8 cellular contexts compared by ENCODE assay signal in genomic region chr7:6577369-6578113, GRCh38. TPM values are rescaled to one million over a fixed set of nuclear protein-coding genes. Genes with fewer than 3 reads are reported as not detected.
DNase-seq lines count a peak whose midpoint lies in the region; ATAC-seq and TF ChIP-seq lines count a peak whose summit lies in the region.

Gene ZDHHC4 (plus strand): TSS chr7:6577454. CDS start chr7:6580562, 3,108 bp downstream.

- no peaks in the 10 kb centered on the region for H3K79me2 ChIP-seq in mammary epithelial cell (ENCODE audit: insufficient read depth, low read length)

- H3K27me3 ChIP-seq in mammary epithelial cell (ENCODE audit: insufficient read depth, low read length) (no peaks in the 10 kb centered on the region), spleen (replicated peaks in 1 of 7) (no peaks in the 10 kb centered on the region)

- CTCF ChIA-PET in AG04449 (lab: Yijun Ruan, JAX) (interaction anchor here (0.6 to 6.3 kb wide), 7 partner anchors 12 to 83 kb away, joined by 3 to 63 read pairs (median 4); partner anchors contain the start of gene INTS15), mammary epithelial cell (lab: Charles Lee; ENCODE audit: low non-redundant PET) (no interaction called here)

- TF ChIP-seq CTCF in AG04449 (IDR thresholded peaks at IDR 0.05; ENCODE audit: insufficient read depth, low read length, missing control alignments) (no peak), WI38 (IDR thresholded peaks at IDR 0.05; ENCODE audit: low read depth, low read length) (no peak), mammary epithelial cell (conservative IDR thresholded peaks at IDR 0.05 in 1 of 2, IDR thresholded peaks at IDR 0.05 in 1 of 2; ENCODE audit: extremely low read depth in 1 of 2, insufficient read depth in 1 of 2, low read depth in 1 of 2, low read length in 2 of 2) (no peak), spleen (IDR thresholded peaks at IDR 0.05 in 8 of 11, conservative IDR thresholded peaks at IDR 0.05 in 3 of 11) (peak in 1 of 11 experiments; percentile 26)

- POLR2A ChIA-PET in AG04449 (lab: Yijun Ruan, JAX): interaction anchor here (4.1 kb wide), 1 partner anchor 12 kb away, joined by 21 read pairs; the partner anchor contains the start of gene INTS15

- H3K36me3 ChIP-seq in mammary epithelial cell (ENCODE audit: insufficient read depth, low read length): peaks cover 2% of the 10 kb centered on the region
- peaks cover 0 to 35% (median 23%) of the 10 kb centered on the region in 6 donors for H3K36me3 ChIP-seq in spleen

- ATAC-seq in GM18873 (IDR thresholded peaks at IDR 0.05; ENCODE audit: low FRiP score, unreplicated experiment) (peak; percentile 90), HG03135 (IDR thresholded peaks at IDR 0.05; ENCODE audit: unreplicated experiment) (peak; percentile 95)

- no peaks in the 10 kb centered on the region for H3K9me3 ChIP-seq in mammary epithelial cell (replicated peaks; ENCODE audit: insufficient read depth, low read length)
- H3K9me3 ChIP-seq in spleen: no peaks in the 10 kb centered on the region

- no peaks in the 10 kb centered on the region for H3K4me1 ChIP-seq in mammary epithelial cell (ENCODE audit: insufficient read depth, low read length)
- H3K4me1 ChIP-seq in spleen: peaks cover 0 to 37% (median 16%) of the 10 kb centered on the region in 6 donors

- H2AFZ ChIP-seq in mammary epithelial cell (ENCODE audit: low read depth, low read length): peak within 1 kb of the TSS; percentile 98

- TSS peak; percentile 36 for BruUV-seq in mammary epithelial cell (replicated peaks; lab: Mats Ljungman, UMichigan)

- H3K9ac ChIP-seq in mammary epithelial cell (ENCODE audit: insufficient read depth, low read length): peak within 1 kb of the TSS; percentile 45

- DNase-seq in AG04449 (ENCODE audit: low read depth, low spot score) (peak; percentile 33), NCI-H2227 (lab: John Stamatoyannopoulos, UW; ENCODE audit: unreplicated experiment) (peak; percentile 93), mammary epithelial cell (peak; percentile 75), inferior parietal cortex (ENCODE audit: extremely low spot score) (peak; percentile 87), spleen (peak; percentile 96)

- intact Hi-C loops in mammary epithelial cell (cut with micrococcal nuclease) (no loop called here), spleen (cut with DNase I; ENCODE audit: low total_unique reads) (no loop called here)

- peak; percentile 62 to 90 (median 81) for TF ChIP-seq POLR2A in spleen (IDR thresholded peaks at IDR 0.05)

- dilution Hi-C loops in mammary epithelial cell (cut with HindIII; ENCODE audit: low sequenced_read_pairs): no loop called here

- H3K4me3 ChIP-seq in AG04449 (ENCODE audit: low read depth, low read length) (peak within 1 kb of the TSS; percentile 74), WI38 (ENCODE audit: low read depth, low read length) (peak within 1 kb of the TSS; percentile 67), mammary epithelial cell (replicated peaks in 1 of 3; ENCODE audit: insufficient read depth in 1 of 3, low read depth in 2 of 3, low read length in 3 of 3) (peak within 1 kb of the TSS; percentile 58 to 86 (median 61)), spleen (peak within 1 kb of the TSS; percentile 26 to 84 (median 56))

- H3K27ac ChIP-seq in mammary epithelial cell (ENCODE audit: insufficient read depth, low read depth, low read length) (peak within 1 kb of the TSS; percentile 11), spleen (peak within 1 kb of the TSS; percentile 89 to 98 (median 92))

- in situ Hi-C loops in mammary epithelial cell (cut with MboI; ENCODE audit: low sequenced_read_pairs in 2 of 2): loop anchor here in 1 of 2 donors (25.0 kb wide), 1 partner anchor 285 kb away; no protein-coding TSS in a partner anchor

- 34% methylated on average over 11 of the region's 51 CpGs for WGBS in mammary epithelial cell (ENCODE audit: low coverage, missing lambda C conversion rate)
- 19 to 24% (median 20%) methylated on average over 43 to 51 of the region's 51 CpGs for WGBS in spleen, 5 donors

- peak within 1 kb of the TSS; percentile 87 for H3K4me2 ChIP-seq in mammary epithelial cell (ENCODE audit: insufficient read depth, low read depth, low read length)

- no peaks in the 10 kb centered on the region for H4K20me1 ChIP-seq in mammary epithelial cell (ENCODE audit: insufficient read depth, low read length)

RNA-seq across cellular contexts. Expression of gene ZDHHC4, which starts in this region (rescaled TPM):
- 10 to 100 TPM; 34.1 to 52.5 TPM for total RNA-seq in mammary epithelial cell
- 40.5 TPM for polyA plus RNA-seq in mammary epithelial cell
- polyA minus RNA-seq in mammary epithelial cell: 52.4 TPM
- 10 to 100 TPM; 30.9 to 46.4 (median 40.4) TPM for total RNA-seq in spleen
- 10 to 100 TPM; 26.6 to 37.2 (median 32.3) TPM for polyA plus RNA-seq in spleen

Comparison
In these comparisons a context has a peak if more than half of its experiments do, and no peak if none do; other contexts are left out.
1. Peak in every context shown above with its lines: DNase-seq, ATAC-seq, H3K4me3 ChIP-seq and H3K27ac ChIP-seq.
2. DNase-seq: peak in every context shown above with its lines; median percentile 96 in spleen; 93 in NCI-H2227; 87 in inferior parietal cortex; 75 in mammary epithelial cell; 33 in AG04449.